In genomic region chr15:68409736-68410370, GRCh38 we compare ENCODE assay signal across 22 cellular contexts. TPM values are rescaled to one million over a fixed set of nuclear protein-coding genes. Genes with fewer than 3 reads are reported as not detected.
A peak's percentile ranks its signal among the peaks of the same experiment; 100 is the strongest.
DNase-seq lines count a peak whose midpoint lies in the region; ATAC-seq, FAIRE-seq and TF ChIP-seq lines count a peak whose summit lies in the region.
"Had no signal": no experiment of that assay in that cellular context is flagged by ENCODE, and none has a peak within 500 bp of the region (broad histone marks: within the 10 kb centered on the region; RNA-seq: fewer than 3 reads in every experiment).

No MANE protein-coding gene starts in this region.

- CTCF ChIA-PET in HepG2 (lab: Yijun Ruan, JAX; ENCODE audit: low intra/inter-chr PET ratio, low total read pairs): no interaction called here

- 85 to 96% (median 92%) methylated on average over 11 of the region's 11 CpGs for WGBS in adrenal gland, 4 donors
- 19% methylated on average over 11 of the region's 11 CpGs for WGBS in HepG2 (ENCODE audit: low lambda C conversion rate)

- TF ChIP-seq EP300 in HepG2 (IDR thresholded peaks at IDR 0.05; ENCODE audit: low read depth in 2 of 2, low read length in 2 of 2) (no peak), HepG2 (CRISPR knock-in tag; IDR thresholded peaks at IDR 0.05; ENCODE audit: borderline replicate concordance) (no peak)

- no peak for FAIRE-seq in HepG2 (lab: Jason Lieb, UNC)

- TF ChIP-seq RAD21 in HepG2 (CRISPR knock-in tag; IDR thresholded peaks at IDR 0.05): no peak

- ATAC-seq in HepG2: no peak
- ATAC-seq: HCT116 had no signal

- H2AFZ ChIP-seq in HepG2 (ENCODE audit: low read length): no peak overlapping the region

- no peak overlapping the region for H3K27ac ChIP-seq in Peyer's patch
- no peak overlapping the region for H3K27ac ChIP-seq in adrenal gland
- H3K27ac ChIP-seq in tibial artery: no peak overlapping the region
- no peak overlapping the region for H3K27ac ChIP-seq in HepG2 (ENCODE audit: extremely low read length, insufficient read depth, low read length)
- H3K27ac ChIP-seq: C4-2B, KMS-11, SJCRH30, tibial nerve, WERI-Rb-1 had no signal

- no peak overlapping the region for H3K27ac Mint-ChIP-seq in endothelial cell (ENCODE audit: unreplicated experiment)
- H3K27ac Mint-ChIP-seq: stimulated activated naive CD8-positive, alpha-beta T cell treated with anti-CD3 and anti-CD28 coated beads, Interleukin-15, Interleukin-2, amounts not matched to agents 100 ng/mL and 50 ng/mL, for 24 hours had no signal

- in situ Hi-C loops in HepG2 (cut with HindIII; ENCODE audit: extremely low pct_ligation_motif_present, low pct_unique_long_range_greater_than_20kb): no loop called here

- no peak overlapping the region for H3K4me2 ChIP-seq in HepG2 (ENCODE audit: low read depth, low read length)
- H3K4me2 ChIP-seq: KMS-11 had no signal

- H3K79me2 ChIP-seq in HepG2 (ENCODE audit: insufficient read depth, low read length): no peaks in the 10 kb centered on the region

- H3K9me3 Mint-ChIP-seq in endothelial cell (ENCODE audit: unreplicated experiment): no peaks in the 10 kb centered on the region
- H3K9me3 Mint-ChIP-seq: central memory CD8-positive, alpha-beta T cell; neural crest cell; stimulated activated naive CD8-positive, alpha-beta T cell treated with anti-CD3 and anti-CD28 coated beads, Interleukin-15, Interleukin-2, amounts not matched to agents 100 ng/mL and 50 ng/mL, for 24 hours had no signal

- H3K4me3 Mint-ChIP-seq in endothelial cell (ENCODE audit: unreplicated experiment): no peak overlapping the region
- H3K4me3 Mint-ChIP-seq: central memory CD8-positive, alpha-beta T cell; neural crest cell; stimulated activated naive CD8-positive, alpha-beta T cell treated with anti-CD3 and anti-CD28 coated beads, Interleukin-15, Interleukin-2, amounts not matched to agents 100 ng/mL and 50 ng/mL, for 24 hours had no signal

- no peak overlapping the region for H3K4me3 ChIP-seq in Peyer's patch
- no peak overlapping the region for H3K4me3 ChIP-seq in adrenal gland
- no peak overlapping the region for H3K4me3 ChIP-seq in tibial artery
- H3K4me3 ChIP-seq in HepG2 (replicated peaks in 1 of 3; ENCODE audit: insufficient read depth in 1 of 3, low read depth in 2 of 3, low read length in 3 of 3): no peak overlapping the region
- H3K4me3 ChIP-seq: SJCRH30, tibial nerve had no signal

- H3K4me1 ChIP-seq in Peyer's patch (no peaks in the 10 kb centered on the region), adrenal gland (replicated peaks in 1 of 2) (no peaks in the 10 kb centered on the region), tibial artery (peaks cover 0 to 58% (median 11%) of the 10 kb centered on the region in 4 donors), HepG2 (ENCODE audit: insufficient read depth, low read length) (0 out of 2 replicates have a peak, but pooled peaks cover 9% of the 10 kb centered on the region)
- H3K4me1 ChIP-seq: SJCRH30, tibial nerve had no signal

- H3K27me3 Mint-ChIP-seq in endothelial cell (ENCODE audit: unreplicated experiment): peaks cover 2% of the 10 kb centered on the region
- H3K27me3 Mint-ChIP-seq: central memory CD8-positive, alpha-beta T cell had no signal

- DNase-seq in Peyer's patch: peak in 2 of 3 donors; percentile 19 to 34
- peak in 4 of 7 donors; percentile 8 to 31 (median 10) for DNase-seq in adrenal gland
- DNase-seq in mucosa of gallbladder (ENCODE audit: low spot score): peak; percentile 8
- peak; percentile 16 to 63 for DNase-seq in tibial artery
- no peak for DNase-seq in HepG2 (ENCODE audit: low spot score)
- DNase-seq in endothelial cell (ENCODE audit: low spot score): no peak
- DNase-seq in NCI-H748 (lab: John Stamatoyannopoulos, UW; ENCODE audit: unreplicated experiment): no peak
- DNase-seq: activated CD4-positive, alpha-beta T cell treated with anti-CD3 and anti-CD28 coated beads, Interleukin-2, amount 50 U/mL, for 4 hours; activated T-cell treated with anti-CD3 and anti-CD28 coated beads for 4 hours; MM.1S; NCI-H2029; NCI-H524 treated with DMSO at 0.1 percent for 48 hours; SJCRH30; T1000; WERI-Rb-1 had no signal

- intact Hi-C loops in adrenal gland (cut with DNase I): no loop called here
- intact Hi-C loops in tibial artery (cut with DNase I; ENCODE audit: low total_unique reads): no loop called here
- intact Hi-C loops in HepG2 (cut with micrococcal nuclease; ENCODE audit: unreplicated experiment): no loop called here

- H3K36me3 ChIP-seq in Peyer's patch (no peaks in the 10 kb centered on the region), adrenal gland (replicated peaks in 1 of 2) (no peaks in the 10 kb centered on the region), tibial artery (no peaks in the 10 kb centered on the region), HepG2 (replicated peaks in 1 of 2; ENCODE audit: control insufficient read depth in 1 of 2, insufficient read depth in 2 of 2, low read length in 2 of 2) (no peaks in the 10 kb centered on the region)
- H3K36me3 ChIP-seq: SJCRH30, tibial nerve, WERI-Rb-1 had no signal

- no peaks in the 10 kb centered on the region for H3K36me3 Mint-ChIP-seq in endothelial cell (ENCODE audit: low read depth, unreplicated experiment)

- no peak overlapping the region for H3K9ac ChIP-seq in HepG2 (ENCODE audit: insufficient read depth, low read depth, low read length)
- H3K9ac ChIP-seq: KMS-11 had no signal

- H3K27me3 ChIP-seq in Peyer's patch (no peaks in the 10 kb centered on the region), adrenal gland (no peaks in the 10 kb centered on the region), tibial artery (no peaks in the 10 kb centered on the region), HepG2 (ENCODE audit: control insufficient read depth in 1 of 2, insufficient read depth in 2 of 2, low read length in 2 of 2) (peaks cover 6 to 31% of the 10 kb centered on the region in 2 experiments)
- H3K27me3 ChIP-seq: SJCRH30, tibial nerve had no signal

- no peak for TF ChIP-seq CTCF in Peyer's patch (IDR thresholded peaks at IDR 0.05)
- no peak for TF ChIP-seq CTCF in adrenal gland (IDR thresholded peaks at IDR 0.05)
- no peak for TF ChIP-seq CTCF in tibial artery (IDR thresholded peaks at IDR 0.05)
- no peak for TF ChIP-seq CTCF in HepG2 (CRISPR knock-in tag; IDR thresholded peaks at IDR 0.05)
- no peak for TF ChIP-seq CTCF in endothelial cell (IDR thresholded peaks at IDR 0.05; ENCODE audit: unreplicated experiment)

- TF ChIP-seq POLR2A in Peyer's patch (IDR thresholded peaks at IDR 0.05): no peak
- TF ChIP-seq POLR2A in adrenal gland (IDR thresholded peaks at IDR 0.05): no peak
- no peak for TF ChIP-seq POLR2A in HepG2 (IDR thresholded peaks at IDR 0.05; ENCODE audit: insufficient read depth in 1 of 2, low read depth in 2 of 2, low read length in 2 of 2)

- POLR2A ChIA-PET in HepG2 (lab: Yijun Ruan, JAX): no interaction called here

- no peaks in the 10 kb centered on the region for H4K20me1 ChIP-seq in HepG2 (ENCODE audit: insufficient read depth, low read length)

- no peaks in the 10 kb centered on the region for H3K9me3 ChIP-seq in Peyer's patch
- H3K9me3 ChIP-seq in adrenal gland (replicated peaks in 1 of 3): no peaks in the 10 kb centered on the region
- H3K9me3 ChIP-seq in tibial artery: no peaks in the 10 kb centered on the region
- H3K9me3 ChIP-seq in HepG2 (ENCODE audit: low read length): no peaks in the 10 kb centered on the region
- H3K9me3 ChIP-seq: SJCRH30, tibial nerve had no signal

- peaks cover 4% of the 10 kb centered on the region for H3K4me1 Mint-ChIP-seq in endothelial cell (ENCODE audit: unreplicated experiment)
- H3K4me1 Mint-ChIP-seq: central memory CD8-positive, alpha-beta T cell; neural crest cell had no signal

- no TSS peak for BruUV-seq in HepG2 (replicated peaks; lab: Mats Ljungman, UMichigan)

TF ChIP-seq in HepG2, 621 proteins besides CTCF, POLR2A, EP300 and RAD21 (continues in another document):
- no peak for TF ChIP-seq ZBTB14 (CRISPR knock-in tag; IDR thresholded peaks at IDR 0.05)

RNA-seq across cellular contexts. Expression of gene ITGA11, which starts 22.1 kb away (rescaled TPM):
- total RNA-seq in Peyer's patch (10 to 100 TPM in 1 of 4 donors, 1 to 10 TPM in 2, under 1 TPM in 1; 0.88 to 24.8 (median 2.6) TPM), adrenal gland (10 to 100 TPM in 4 of 8 donors, 1 to 10 TPM in 4; 4.4 to 52.5 (median 11.0) TPM), mucosa of gallbladder (2.6 TPM), HepG2 (2016; rRNA removed; fragmentation: Illumina TruSeq; extraction: Trizol) (not detected in 2 replicates), endothelial cell (ENCODE audit: unreplicated experiment) (0.28 TPM)
- polyA plus RNA-seq in adrenal gland (1 to 10 TPM; 1.4 to 6.5 (median 3.8) TPM), HepG2 (2011; rRNA removed) (not detected in 2 replicates)
- total RNA-seq in HepG2 (2016; cell fraction: cytosol; rRNA removed; fragmentation: Illumina TruSeq; extraction: Trizol; ENCODE audit: low read depth): not detected in 2 replicates
- total RNA-seq in HepG2 (2016; cell fraction: insoluble cytoplasmic fraction; rRNA removed; fragmentation: Illumina TruSeq; extraction: Trizol): not detected in 2 replicates
- total RNA-seq in HepG2 (2016; cell fraction: membrane; rRNA removed; fragmentation: Illumina TruSeq; extraction: Trizol): not detected in 2 replicates
- total RNA-seq in HepG2 (2016; cell fraction: nucleus; rRNA removed; fragmentation: Illumina TruSeq; extraction: Trizol): 0.03 TPM in 1 of 2 replicates, not detected in the other
- polyA plus RNA-seq in HepG2 (2011; cell fraction: cytosol; rRNA removed): not detected in 2 replicates
- 0.02 TPM in 2 replicates for polyA plus RNA-seq in HepG2 (2011; cell fraction: nucleus; rRNA removed)
- polyA plus RNA-seq in HepG2 (2012): 0.01 TPM in 1 of 2 replicates, not detected in the other
- not detected in 2 replicates for polyA plus RNA-seq in HepG2 (2016; cell fraction: cytosol; fragmentation: Illumina TruSeq; extraction: Trizol; ENCODE audit: low read depth)
- polyA plus RNA-seq in HepG2 (2016; cell fraction: insoluble cytoplasmic fraction; fragmentation: Illumina TruSeq; extraction: Trizol; ENCODE audit: low read depth): not detected in 2 replicates
- polyA plus RNA-seq in HepG2 (2016; cell fraction: membrane; fragmentation: Illumina TruSeq; extraction: Trizol; ENCODE audit: low read depth): not detected in 2 replicates
- not detected in 2 replicates for polyA plus RNA-seq in HepG2 (2016; cell fraction: nucleus; fragmentation: Illumina TruSeq; extraction: Trizol; ENCODE audit: insufficient read depth, low read depth)
- not detected in 2 replicates for polyA minus RNA-seq in HepG2 (2011; rRNA and poly(A)+ RNA removed; ENCODE audit: low replicate concordance)
- polyA minus RNA-seq in HepG2 (2011; cell fraction: cytosol; rRNA and poly(A)+ RNA removed): not detected in 2 replicates
- 0.12 TPM in 1 of 2 replicates, not detected in the other for polyA minus RNA-seq in HepG2 (2011; cell fraction: nucleus; rRNA and poly(A)+ RNA removed)
- total RNA-seq: SJCRH30 had no signal

Comparison
In these comparisons a context has a peak if more than half of its experiments do, and no peak if none do; other contexts are left out.
1. DNase-seq: peak in Peyer's patch (2 of 3), adrenal gland (4 of 7), mucosa of gallbladder (single experiment) and tibial artery (2 of 2); none in HepG2 (single experiment), endothelial cell (single experiment) and NCI-H748 (single experiment).